Comparison of ENCODE assay signal across 18 cellular contexts in the genomic region with DNA sequence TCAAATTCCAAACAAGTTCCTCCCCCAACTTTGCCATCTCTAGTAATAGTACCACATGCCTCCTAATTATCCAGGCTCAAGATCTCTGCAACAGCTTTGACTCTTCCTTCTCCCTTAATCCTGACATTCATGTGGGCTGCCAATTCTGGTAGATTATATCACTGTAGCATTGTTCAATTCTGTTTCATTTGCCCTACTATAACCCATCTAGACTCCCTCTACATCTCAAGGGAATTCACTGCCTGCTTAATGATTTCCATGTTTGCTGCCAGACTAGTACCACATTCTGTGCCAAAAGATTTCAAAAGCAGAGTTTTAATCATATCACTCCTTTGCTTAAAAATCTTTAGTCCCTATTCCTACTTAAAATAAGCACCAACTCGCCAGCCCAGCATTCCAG. TPM values are rescaled to one million over a fixed set of nuclear protein-coding genes. Genes with fewer than 3 reads are reported as not detected.
DNase-seq lines count a peak whose midpoint lies in the region; TF ChIP-seq lines count a peak whose summit lies in the region.
"Had no signal": no experiment of that assay in that cellular context is flagged by ENCODE, and none has a peak within 500 bp of the region (broad histone marks: within the 10 kb centered on the region; RNA-seq: fewer than 3 reads in every experiment).

No MANE protein-coding gene starts in this region.

- H3K4me2 ChIP-seq in osteoblast (ENCODE audit: insufficient read depth, low read length): no peak overlapping the region
- H3K4me2 ChIP-seq: BLaER1 had no signal

- peaks cover 11% of the 10 kb centered on the region for H3K4me1 ChIP-seq in osteoblast (ENCODE audit: insufficient read depth, low read length)
- H3K4me1 ChIP-seq: BLaER1 had no signal

- H4K20me1 ChIP-seq in osteoblast (ENCODE audit: insufficient read depth, low read length): peaks cover 6% of the 10 kb centered on the region
- H4K20me1 ChIP-seq: BLaER1 had no signal

- H3K79me2 ChIP-seq in osteoblast (ENCODE audit: insufficient read depth, low read length): no peaks in the 10 kb centered on the region

- peaks cover 26% of the 10 kb centered on the region for H3K36me3 ChIP-seq in osteoblast (ENCODE audit: insufficient read depth, low read length)
- H3K36me3 ChIP-seq: ovary had no signal

- peak; percentile 72 for DNase-seq in AG09319 (ENCODE audit: extremely low read depth, low read depth)
- peak; percentile 78 for DNase-seq in GM04503 (ENCODE audit: low read depth)
- peak; percentile 10 for DNase-seq in choroid plexus epithelial cell (ENCODE audit: low read depth)
- peak; percentile 81 for DNase-seq in osteoblast (ENCODE audit: insufficient read length, low spot score, missing footprints)
- no peak for DNase-seq in DMS53 treated with DMSO at 0.1 percent for 48 hours (lab: John Stamatoyannopoulos, UW; ENCODE audit: unreplicated experiment)
- no peak for DNase-seq in NK-92 (lab: John Stamatoyannopoulos, UW; ENCODE audit: unreplicated experiment)
- DNase-seq in erythroblast (lab: John Stamatoyannopoulos, UW): no peak
- DNase-seq: activated naive CD4-positive, alpha-beta T cell treated with anti-CD3 and anti-CD28 coated beads, Interleukin-2, amount 10 ng/mL, durations not matched to agents 7 days and 5 days; activated T-cell treated with anti-CD3 and anti-CD28 coated beads, Interleukin-2, amount 50 U/mL, for 48 hours; hippocampal formation; naive B cell; NCI-H187; ovary; stimulated activated CD4-positive, alpha-beta T cell treated with anti-CD3 and anti-CD28 coated beads, Interleukin-2, amount 100 ng/mL, for 24 hours; stimulated activated naive CD4-positive, alpha-beta T cell; thyroid gland had no signal

- H3K4me3 ChIP-seq in choroid plexus epithelial cell (ENCODE audit: low read depth, low read length) (no peak overlapping the region), osteoblast (ENCODE audit: insufficient read depth, low read length) (no peak overlapping the region)
- H3K4me3 ChIP-seq: BLaER1, ovary, thyroid gland had no signal

- H3K27me3 ChIP-seq in osteoblast (ENCODE audit: insufficient read depth, low read length): no peaks in the 10 kb centered on the region
- H3K27me3 ChIP-seq: BLaER1, ovary, thyroid gland had no signal

- no peak overlapping the region for H2AFZ ChIP-seq in osteoblast (ENCODE audit: low read length)

- TF ChIP-seq POLR2A in erythroblast (IDR thresholded peaks at IDR 0.05; ENCODE audit: low read length): no peak

- no peak overlapping the region for H3K27ac ChIP-seq in osteoblast (ENCODE audit: low read depth, low read length)
- H3K27ac ChIP-seq: BLaER1, ovary, RWPE1, thyroid gland had no signal

- TF ChIP-seq CTCF in AG09319 (IDR thresholded peaks at IDR 0.05; ENCODE audit: low read depth, low read length): no peak
- no peak for TF ChIP-seq CTCF in choroid plexus epithelial cell (conservative IDR thresholded peaks at IDR 0.05; ENCODE audit: low read depth, low read length)
- no peak for TF ChIP-seq CTCF in osteoblast (IDR thresholded peaks at IDR 0.05; ENCODE audit: extremely low read depth, low read depth, low read length)

- H3K9me3 ChIP-seq in osteoblast (ENCODE audit: low read depth, low read length): no peaks in the 10 kb centered on the region
- H3K9me3 ChIP-seq: BLaER1, ovary, thyroid gland had no signal

RNA-seq across cellular contexts. Expression of a gene that starts 34.6 kb away (rescaled TPM):
- 954 and 1,032 TPM in 2 replicates for total RNA-seq in osteoblast

RNA-seq across cellular contexts. Expression of a gene that starts 45.9 kb away (rescaled TPM):
- under 0.01 and 0.29 TPM in 2 replicates for total RNA-seq in osteoblast

Comparison
In these comparisons a context has a peak if more than half of its experiments do, and no peak if none do; other contexts are left out.
1. DNase-seq: peak in AG09319 (single experiment), GM04503 (single experiment), choroid plexus epithelial cell (single experiment) and osteoblast (single experiment); none in DMS53 treated with DMSO at 0.1 percent for 48 hours (single experiment), NK-92 (single experiment) and erythroblast (0 of 2).